ENCODE assay signal across 1 cellular context in genomic region chr12:6944381-6945186, GRCh38.
TF ChIP-seq lines count a peak whose summit lies in the region.

No MANE protein-coding gene starts in this region.

TF ChIP-seq in GM12878, 131 proteins besides CTCF, POLR2A, EP300 and RAD21 (continued from another document and continues in another):
- TF ChIP-seq CUX1 (IDR thresholded peaks at IDR 0.05; ENCODE audit: insufficient replicate concordance, low read depth, low read length) (no peak), STAT1 (conservative IDR thresholded peaks at IDR 0.05) (0 out of 2 replicates have a peak, but pooled peaks have one; percentile 24), CBX3 (IDR thresholded peaks at IDR 0.05; ENCODE audit: borderline replicate concordance, low read depth) (no peak), ZNF592 (IDR thresholded peaks at IDR 0.05) (no peak), SKIL (IDR thresholded peaks at IDR 0.05; ENCODE audit: low read depth, poor library complexity, severe bottlenecking) (peak; percentile 14), CREM (IDR thresholded peaks at IDR 0.05; ENCODE audit: low read depth) (0 out of 2 replicates have a peak, but pooled peaks have one; percentile 9), HCFC1 (IDR thresholded peaks at IDR 0.05; ENCODE audit: low read length) (no peak), TBL1XR1 (IDR thresholded peaks at IDR 0.05; ENCODE audit: low read depth, low read length) (0 out of 2 replicates have a peak, but pooled peaks have one; percentile 71), PAX8 (IDR thresholded peaks at IDR 0.05) (no peak), GABPA (IDR thresholded peaks at IDR 0.05; ENCODE audit: low read depth) (no peak), ZNF274 (IDR thresholded peaks at IDR 0.05; ENCODE audit: insufficient read depth, insufficient read length) (no peak), MEF2A (IDR thresholded peaks at IDR 0.05; ENCODE audit: insufficient read depth, low read depth, low read length) (0 out of 2 replicates have a peak, but pooled peaks have one; percentile 26), IKZF1 (conservative IDR thresholded peaks at IDR 0.05) (peak; percentile 98), EED (IDR thresholded peaks at IDR 0.05; ENCODE audit: low read depth) (peak; percentile 97), BACH1 (IDR thresholded peaks at IDR 0.05; ENCODE audit: borderline replicate concordance) (no peak; the same call in 1 of the 2 replicates), ATF2 (IDR thresholded peaks at IDR 0.05; ENCODE audit: low read length) (no peak), PML (IDR thresholded peaks at IDR 0.05; ENCODE audit: low read length) (no peak), RELB (IDR thresholded peaks at IDR 0.05; ENCODE audit: low read depth) (peak; percentile 60; the same call in 1 of the 2 replicates), REST (IDR thresholded peaks at IDR 0.05; ENCODE audit: low read depth, low read length) (no peak), MTA3 (IDR thresholded peaks at IDR 0.05; ENCODE audit: borderline replicate concordance, low read length) (no peak), USF1 (IDR thresholded peaks at IDR 0.05; ENCODE audit: borderline replicate concordance, extremely low read length, insufficient read depth, low read depth, low read length) (no peak), FOS (IDR thresholded peaks at IDR 0.05; ENCODE audit: borderline replicate concordance, extremely low read depth, insufficient read length) (no peak), PBX3 (IDR thresholded peaks at IDR 0.05; ENCODE audit: insufficient replicate concordance, low read depth, low read length) (peak; percentile 52), ZNF622 (IDR thresholded peaks at IDR 0.05) (no peak), NKRF (conservative IDR thresholded peaks at IDR 0.05) (peak; percentile 40), PKNOX1 (IDR thresholded peaks at IDR 0.05) (no peak), SIN3A (IDR thresholded peaks at IDR 0.05; ENCODE audit: low read depth, low read length) (peak; percentile 61; the same call in 1 of the 2 replicates), MEF2B (IDR thresholded peaks at IDR 0.05; ENCODE audit: partially characterized antibody, poor library complexity, severe bottlenecking) (no peak), TCF3 (IDR thresholded peaks at IDR 0.05; ENCODE audit: borderline replicate concordance, insufficient read depth, low read depth, low read length) (peak; percentile 10; the same call in 1 of the 2 replicates)
